ENCODE assay signal across 1 cellular context in the genomic region with DNA sequence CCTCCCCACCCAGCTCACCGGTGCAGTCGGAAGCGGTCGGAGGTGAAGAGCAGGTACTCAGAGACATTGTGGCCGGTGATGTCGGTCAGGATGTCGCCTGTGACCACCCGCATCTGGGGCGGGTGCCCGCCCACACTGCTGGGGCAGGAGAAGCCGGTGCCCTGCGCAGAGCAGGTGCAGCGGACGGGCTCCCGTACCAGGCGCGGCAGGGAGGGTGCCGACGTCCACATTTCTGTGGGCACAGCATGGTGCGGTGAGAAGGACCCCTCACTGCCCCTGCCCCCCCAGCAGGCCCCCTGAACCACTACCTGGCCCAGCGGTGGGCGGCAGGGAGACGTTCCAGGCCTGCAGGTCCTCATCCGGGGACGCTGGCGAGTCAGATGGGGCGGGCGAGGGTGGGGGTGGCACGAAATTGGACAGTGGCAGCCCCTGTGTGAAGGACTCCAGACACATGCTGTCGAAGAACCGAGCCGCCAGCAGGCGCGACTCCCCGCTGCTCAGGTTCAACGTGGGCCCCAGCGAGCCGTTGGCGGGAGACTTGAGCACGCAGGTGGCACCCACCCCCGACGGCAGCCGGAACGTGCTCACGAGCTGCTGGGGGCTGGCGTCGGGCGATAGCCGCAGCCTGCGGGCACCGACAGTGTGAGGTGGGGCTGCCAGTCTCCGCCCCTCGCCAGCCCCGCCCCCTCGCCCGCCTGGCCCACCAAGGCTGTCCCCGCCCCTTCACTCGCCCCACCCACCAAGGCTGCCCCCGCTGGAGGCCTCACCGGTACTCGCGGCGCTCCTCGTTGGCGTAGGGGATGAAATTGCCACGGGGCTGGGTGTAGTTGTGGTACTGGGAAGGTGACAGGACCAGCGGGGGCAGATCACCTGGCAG.
TF ChIP-seq lines count a peak whose summit lies in the region.

No MANE protein-coding gene starts in this region.

TF ChIP-seq in HepG2, 621 proteins besides CTCF, POLR2A, EP300 and RAD21:
- TF ChIP-seq THAP7 (CRISPR knock-in tag; IDR thresholded peaks at IDR 0.05) (no peak), HNRNPL (IDR thresholded peaks at IDR 0.05; ENCODE audit: low read depth, low read length) (0 out of 2 replicates have a peak, but pooled peaks have one; percentile 24)
- TF ChIP-seq, protein P1, sequence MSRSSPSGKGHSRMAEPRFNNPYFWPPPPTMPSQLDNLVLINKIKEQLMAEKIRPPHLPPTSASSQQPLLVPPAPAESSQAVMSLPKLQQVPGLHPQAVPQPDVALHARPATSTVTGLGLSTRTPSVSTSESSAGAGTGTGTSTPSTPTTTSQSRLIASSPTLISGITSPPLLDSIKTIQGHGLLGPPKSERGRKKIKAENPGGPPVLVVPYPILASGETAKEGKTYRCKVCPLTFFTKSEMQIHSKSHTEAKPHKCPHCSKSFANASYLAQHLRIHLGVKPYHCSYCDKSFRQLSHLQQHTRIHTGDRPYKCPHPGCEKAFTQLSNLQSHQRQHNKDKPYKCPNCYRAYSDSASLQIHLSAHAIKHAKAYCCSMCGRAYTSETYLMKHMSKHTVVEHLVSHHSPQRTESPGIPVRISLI (CRISPR knock-in tag; IDR thresholded peaks at IDR 0.05; ENCODE audit: borderline replicate concordance): no peak
